Comparison of ENCODE assay signal across 1 cellular context in the genomic region with DNA sequence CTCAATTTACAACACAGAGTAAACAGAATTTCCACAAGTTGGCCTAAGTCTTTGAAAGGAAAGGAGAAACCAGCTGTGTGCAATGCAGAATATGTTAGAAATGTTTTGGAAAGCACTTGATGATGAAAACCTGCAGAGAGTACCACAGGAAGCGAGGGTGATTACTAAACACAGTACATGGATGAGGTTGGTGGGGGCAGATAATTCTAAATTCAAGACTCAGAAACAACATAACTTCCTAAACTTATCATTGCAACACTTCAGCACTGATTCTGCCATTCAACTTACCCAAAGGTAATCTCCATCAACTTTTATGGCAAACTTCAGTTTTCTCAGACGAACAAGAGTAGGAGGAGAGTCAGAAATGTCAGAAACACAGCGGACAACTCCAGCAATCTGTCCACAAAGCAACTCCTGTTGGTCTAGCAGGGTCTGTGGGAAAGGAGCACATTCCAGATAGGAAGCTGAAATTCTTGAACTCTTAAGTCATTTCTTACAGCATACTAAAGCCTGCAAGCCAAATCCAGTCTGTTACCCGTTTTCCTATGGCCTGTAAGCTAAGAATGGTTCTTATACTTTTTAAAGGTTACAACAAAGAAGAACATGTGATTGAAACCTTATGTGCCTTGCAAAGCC.
TF ChIP-seq lines count a peak whose summit lies in the region.

No MANE protein-coding gene starts in this region.

TF ChIP-seq in GM23338, 12 proteins besides CTCF, POLR2A, EP300 and RAD21:
- TF ChIP-seq POLR2AphosphoS5 (IDR thresholded peaks at IDR 0.05; ENCODE audit: low read depth): no peak
